ENCODE assay signal across 16 cellular contexts in genomic region chr5:42807722-42808447, GRCh38. TPM values are rescaled to one million over a fixed set of nuclear protein-coding genes. Genes with fewer than 3 reads are reported as not detected.
DNase-seq lines count a peak whose midpoint lies in the region; ATAC-seq and TF ChIP-seq lines count a peak whose summit lies in the region.
"Had no signal": no experiment of that assay in that cellular context is flagged by ENCODE, and none has a peak within 500 bp of the region (broad histone marks: within the 10 kb centered on the region; RNA-seq: fewer than 3 reads in every experiment).

No MANE protein-coding gene starts in this region.

- no peaks in the 10 kb centered on the region for H3K36me3 Mint-ChIP-seq in activated T-helper 2 cell treated with anti-CD3 and anti-CD28 coated beads, Interferon-gamma antibody, Interleukin-2, Interleukin-4, amounts not matched to agents 10 μg/mL and 5 μg/mL and 100 μg/mL, durations not matched to agents 14 hours and 24 hours and 36 hours (ENCODE audit: low read depth)
- H3K36me3 Mint-ChIP-seq: natural killer cell had no signal

- no peaks in the 10 kb centered on the region for H3K4me1 ChIP-seq in thoracic aorta (ENCODE audit: control insufficient read depth in 1 of 2, low read depth in 2 of 2)

- H3K9me3 Mint-ChIP-seq in activated T-helper 2 cell treated with anti-CD3 and anti-CD28 coated beads, Interferon-gamma antibody, Interleukin-2, Interleukin-4, amounts not matched to agents 10 μg/mL and 5 μg/mL and 100 μg/mL, durations not matched to agents 14 hours and 24 hours and 36 hours: no peaks in the 10 kb centered on the region
- H3K9me3 Mint-ChIP-seq: activated naive CD4-positive, alpha-beta T cell treated with anti-CD3 and anti-CD28 coated beads for 36 hours; natural killer cell; type B pancreatic cell had no signal

- TF ChIP-seq CTCF in fibroblast of the aortic adventitia (IDR thresholded peaks at IDR 0.05; ENCODE audit: insufficient read depth, low read length) (no peak), thoracic aorta (IDR thresholded peaks at IDR 0.05) (no peak)

- no peak overlapping the region for H3K4me3 Mint-ChIP-seq in activated T-helper 2 cell treated with anti-CD3 and anti-CD28 coated beads, Interferon-gamma antibody, Interleukin-2, Interleukin-4, amounts not matched to agents 10 μg/mL and 5 μg/mL and 100 μg/mL, durations not matched to agents 14 hours and 24 hours and 36 hours (ENCODE audit: low read depth)
- H3K4me3 Mint-ChIP-seq: activated naive CD4-positive, alpha-beta T cell treated with anti-CD3 and anti-CD28 coated beads for 36 hours; natural killer cell; type B pancreatic cell had no signal

- intact Hi-C loops in activated T-helper 2 cell treated with anti-CD3 and anti-CD28 coated beads, Interferon-gamma antibody, Interleukin-2, Interleukin-4, amounts not matched to agents 10 μg/mL and 5 μg/mL and 100 μg/mL, durations not matched to agents 14 hours and 24 hours and 36 hours (cut with micrococcal nuclease): no loop called here

- H3K4me3 ChIP-seq in fibroblast of the aortic adventitia (ENCODE audit: low read depth, low read length): no peak overlapping the region
- H3K4me3 ChIP-seq in thoracic aorta: peak overlapping the region; percentile 29

- H3K27me3 Mint-ChIP-seq in activated T-helper 2 cell treated with anti-CD3 and anti-CD28 coated beads, Interferon-gamma antibody, Interleukin-2, Interleukin-4, amounts not matched to agents 10 μg/mL and 5 μg/mL and 100 μg/mL, durations not matched to agents 14 hours and 24 hours and 36 hours (ENCODE audit: low read depth): no peaks in the 10 kb centered on the region
- H3K27me3 Mint-ChIP-seq: type B pancreatic cell had no signal

- peaks cover 4% of the 10 kb centered on the region for H3K4me1 Mint-ChIP-seq in activated T-helper 2 cell treated with anti-CD3 and anti-CD28 coated beads, Interferon-gamma antibody, Interleukin-2, Interleukin-4, amounts not matched to agents 10 μg/mL and 5 μg/mL and 100 μg/mL, durations not matched to agents 14 hours and 24 hours and 36 hours (ENCODE audit: low read depth)
- H3K4me1 Mint-ChIP-seq: natural killer cell had no signal

- peaks cover 4% of the 10 kb centered on the region for H3K36me3 ChIP-seq in thoracic aorta

- no peaks in the 10 kb centered on the region for H3K9me3 ChIP-seq in thoracic aorta
- H3K9me3 ChIP-seq: spleen had no signal

- no peak overlapping the region for H3K27ac Mint-ChIP-seq in activated T-helper 2 cell treated with anti-CD3 and anti-CD28 coated beads, Interferon-gamma antibody, Interleukin-2, Interleukin-4, amounts not matched to agents 10 μg/mL and 5 μg/mL and 100 μg/mL, durations not matched to agents 14 hours and 24 hours and 36 hours
- H3K27ac Mint-ChIP-seq: activated naive CD4-positive, alpha-beta T cell treated with anti-CD3 and anti-CD28 coated beads for 36 hours; natural killer cell; type B pancreatic cell had no signal

- H3K27me3 ChIP-seq in thoracic aorta (replicated peaks; ENCODE audit: insufficient read depth): no peaks in the 10 kb centered on the region
- H3K27me3 ChIP-seq: spleen had no signal

- ATAC-seq in thoracic aorta (ENCODE audit: insufficient number of reproducible peaks, low FRiP score, low read depth): no peak
- ATAC-seq: esophagus mucosa, natural killer cell had no signal

- H3K27ac ChIP-seq in thoracic aorta: no peak overlapping the region

- DNase-seq in DMS53 (lab: John Stamatoyannopoulos, UW) (peak; percentile 2), DMS53 treated with DMSO at 0.1 percent for 48 hours (lab: John Stamatoyannopoulos, UW; ENCODE audit: unreplicated experiment) (no peak), fibroblast of the aortic adventitia (ENCODE audit: low read depth) (peak; percentile 4), medulla oblongata (ENCODE audit: extremely low spot score) (peak; percentile 67), thoracic aorta (ENCODE audit: low spot score) (no peak), SHP77 (lab: John Stamatoyannopoulos, UW) (no peak), A172 (ENCODE audit: low spot score) (no peak)
- no peak for DNase-seq in activated T-helper 2 cell treated with anti-CD3 and anti-CD28 coated beads, Interferon-gamma antibody, Interleukin-2, Interleukin-4, amounts not matched to agents 10 μg/mL and 5 μg/mL and 100 μg/mL, durations not matched to agents 14 hours and 24 hours and 36 hours (ENCODE audit: low spot score)
- DNase-seq: activated CD8-positive, alpha-beta memory T cell treated with anti-CD3 and anti-CD28 coated beads for 24 hours; activated naive CD4-positive, alpha-beta T cell treated with anti-CD3 and anti-CD28 coated beads for 36 hours; natural killer cell; RPMI8226; spleen; T1000 had no signal

RNA-seq across cellular contexts. Expression of gene SELENOP, which starts 3.8 kb away (rescaled TPM):
- total RNA-seq in fibroblast of the aortic adventitia (ENCODE audit: low replicate concordance) (58.1 and 119 TPM in 2 replicates), thoracic aorta (100 to 1,000 TPM; 302 to 392 TPM)
- total RNA-seq in activated T-helper 2 cell treated with anti-CD3 and anti-CD28 coated beads, Interferon-gamma antibody, Interleukin-2, Interleukin-4, amounts not matched to agents 10 μg/mL and 5 μg/mL and 100 μg/mL, durations not matched to agents 14 hours and 24 hours and 36 hours: not detected in 2 replicates
- total RNA-seq in A172 (2014; rRNA removed; shearing (Covaris generic)): 5.3 and 10.7 TPM in 2 replicates
- total RNA-seq: activated naive CD4-positive, alpha-beta T cell treated with anti-CD3 and anti-CD28 coated beads for 36 hours had no signal

RNA-seq across cellular contexts. Expression of gene CCDC152, which starts 51.3 kb away (rescaled TPM):
- total RNA-seq in fibroblast of the aortic adventitia (ENCODE audit: low replicate concordance): 3.4 and 5.8 TPM in 2 replicates
- total RNA-seq in thoracic aorta: 1 to 10 TPM in 1 of 2 donors, under 1 TPM in 1; 0.81 to 4.7 TPM
- 5.5 and 6.0 TPM in 2 replicates for total RNA-seq in activated T-helper 2 cell treated with anti-CD3 and anti-CD28 coated beads, Interferon-gamma antibody, Interleukin-2, Interleukin-4, amounts not matched to agents 10 μg/mL and 5 μg/mL and 100 μg/mL, durations not matched to agents 14 hours and 24 hours and 36 hours
- total RNA-seq in A172 (2014; rRNA removed; shearing (Covaris generic)): 0.69 TPM in 1 of 2 replicates, not detected in the other
- total RNA-seq: esophagus mucosa had no signal

Comparison
In these comparisons a context has a peak if more than half of its experiments do, and no peak if none do; other contexts are left out.
1. DNase-seq: peak in DMS53 (single experiment), fibroblast of the aortic adventitia (single experiment) and medulla oblongata (single experiment); none in DMS53 treated with DMSO at 0.1 percent for 48 hours (single experiment), thoracic aorta (single experiment), SHP77 (0 of 2), activated T-helper 2 cell treated with anti-CD3 and anti-CD28 coated beads, Interferon-gamma antibody, Interleukin-2, Interleukin-4, amounts not matched to agents 10 μg/mL and 5 μg/mL and 100 μg/mL, durations not matched to agents 14 hours and 24 hours and 36 hours (single experiment) and A172 (single experiment).